ENCODE assay signal across 8 cellular contexts in the genomic region with DNA sequence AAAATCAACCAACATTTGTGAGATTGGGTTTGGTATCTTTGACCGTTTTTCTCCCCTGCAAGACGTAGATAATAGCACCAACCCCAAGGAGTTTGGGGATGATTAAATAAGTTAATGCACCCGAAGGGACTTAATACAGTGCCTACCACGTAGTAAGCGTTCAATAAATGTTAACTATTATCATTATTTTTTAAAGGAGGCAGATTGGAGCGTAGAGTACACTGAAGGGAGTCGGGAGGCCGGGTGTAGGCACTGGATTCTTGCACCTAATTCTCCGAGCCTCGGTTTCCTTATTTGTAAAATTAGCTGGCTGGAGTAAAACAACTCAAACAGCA. TPM values are rescaled to one million over a fixed set of nuclear protein-coding genes. Genes with fewer than 3 reads are reported as not detected.
DNase-seq lines count a peak whose midpoint lies in the region; ATAC-seq and TF ChIP-seq lines count a peak whose summit lies in the region.

No MANE protein-coding gene starts in this region.

- H3K4me3 Mint-ChIP-seq in activated CD4-positive, alpha-beta memory T cell treated with anti-CD3 and anti-CD28 coated beads for 36 hours: peak overlapping the region; percentile 98
- H3K4me3 Mint-ChIP-seq in stimulated activated naive B cell treated with anti-CD40 and anti-IgM and Interleukin-4, amounts not matched to agents 10 μg/mL and 1 μg/mL and 100 μg/mL, for 72 hours: peak overlapping the region; percentile 99 to 100

- H3K9me3 Mint-ChIP-seq in activated CD4-positive, alpha-beta memory T cell treated with anti-CD3 and anti-CD28 coated beads for 36 hours: no peaks in the 10 kb centered on the region
- no peaks in the 10 kb centered on the region for H3K9me3 Mint-ChIP-seq in stimulated activated naive B cell treated with anti-CD40 and anti-IgM and Interleukin-4, amounts not matched to agents 10 μg/mL and 1 μg/mL and 100 μg/mL, for 72 hours

- intact Hi-C loops in activated CD4-positive, alpha-beta memory T cell treated with anti-CD3 and anti-CD28 coated beads for 36 hours (cut with micrococcal nuclease): loop anchor here (1.0 to 10.0 kb wide), 7 partner anchors 15 to 308 kb away; a partner anchor contains a TSS
- intact Hi-C loops in right cardiac atrium (cut with DNase I): loop anchor here in 3 of 4 donors (5.0 to 10.0 kb wide), 4 partner anchors 55 to 102 kb away; no protein-coding TSS in a partner anchor

- H3K9me3 ChIP-seq in HEK293 (ENCODE audit: control insufficient read depth, insufficient read depth, low read depth, low read length) (no peaks in the 10 kb centered on the region), right cardiac atrium (ENCODE audit: control insufficient read depth, low read length) (no peaks in the 10 kb centered on the region)

- peak overlapping the region; percentile 93 for H3K27ac Mint-ChIP-seq in activated CD4-positive, alpha-beta memory T cell treated with anti-CD3 and anti-CD28 coated beads for 36 hours
- H3K27ac Mint-ChIP-seq in stimulated activated naive B cell treated with anti-CD40 and anti-IgM and Interleukin-4, amounts not matched to agents 10 μg/mL and 1 μg/mL and 100 μg/mL, for 72 hours: peak overlapping the region; percentile 100

- H3K4me3 ChIP-seq in HEK293 (ENCODE audit: low read depth, low read length) (peak overlapping the region; percentile 98), right cardiac atrium (ENCODE audit: low read length) (peak overlapping the region; percentile 84)

- H3K36me3 ChIP-seq in HEK293 (ENCODE audit: control insufficient read depth in 2 of 2, insufficient read depth in 1 of 2, low read length in 2 of 2): no peaks in the 10 kb centered on the region

- H3K27me3 Mint-ChIP-seq in activated CD4-positive, alpha-beta memory T cell treated with anti-CD3 and anti-CD28 coated beads for 36 hours: no peaks in the 10 kb centered on the region
- H3K27me3 Mint-ChIP-seq in stimulated activated naive B cell treated with anti-CD40 and anti-IgM and Interleukin-4, amounts not matched to agents 10 μg/mL and 1 μg/mL and 100 μg/mL, for 72 hours: no peaks in the 10 kb centered on the region

- peaks cover 2% of the 10 kb centered on the region for H3K36me3 Mint-ChIP-seq in activated CD4-positive, alpha-beta memory T cell treated with anti-CD3 and anti-CD28 coated beads for 36 hours
- H3K36me3 Mint-ChIP-seq in stimulated activated naive B cell treated with anti-CD40 and anti-IgM and Interleukin-4, amounts not matched to agents 10 μg/mL and 1 μg/mL and 100 μg/mL, for 72 hours: peaks cover 4 to 9% of the 10 kb centered on the region in 2 donors

- no peaks in the 10 kb centered on the region for H3K27me3 ChIP-seq in right cardiac atrium (ENCODE audit: control insufficient read depth, insufficient read depth)

- peaks cover 23% of the 10 kb centered on the region for H3K4me1 ChIP-seq in HEK293 (ENCODE audit: control insufficient read depth, insufficient read depth, low read length)
- H3K4me1 ChIP-seq in right cardiac atrium (ENCODE audit: control insufficient read depth, insufficient read depth, low read length): peaks cover 3% of the 10 kb centered on the region

- ATAC-seq in right cardiac atrium: no peak
- no peak for ATAC-seq in stimulated activated naive B cell treated with anti-CD40 and anti-IgM and Interleukin-4, amounts not matched to agents 10 μg/mL and 1 μg/mL and 100 μg/mL, for 72 hours (replicated peaks)

- POLR2A ChIA-PET in HEK293 (lab: Yijun Ruan, JAX): interaction anchor here (0.8 to 1.7 kb wide), 8 partner anchors 23 to 115 kb away, joined by 3 to 6 read pairs (median 4); a partner anchor contains a TSS
- POLR2A ChIA-PET in activated CD4-positive, alpha-beta memory T cell treated with anti-CD3 and anti-CD28 coated beads for 36 hours (lab: Charles Lee): interaction anchor here (0.7 to 1.8 kb wide), 4 partner anchors 58 to 115 kb away, joined by 3 to 10 read pairs (median 4); a partner anchor contains a TSS

- H3K27ac ChIP-seq in HEK293 (ENCODE audit: extremely low read depth, low read depth, low read length): peak overlapping the region; percentile 90
- H3K27ac ChIP-seq in right cardiac atrium (ENCODE audit: low read length): peak overlapping the region; percentile 46

- peaks cover 36% of the 10 kb centered on the region for H3K4me1 Mint-ChIP-seq in activated CD4-positive, alpha-beta memory T cell treated with anti-CD3 and anti-CD28 coated beads for 36 hours (ENCODE audit: low read depth)
- peaks cover 40 to 66% of the 10 kb centered on the region in 2 donors for H3K4me1 Mint-ChIP-seq in stimulated activated naive B cell treated with anti-CD40 and anti-IgM and Interleukin-4, amounts not matched to agents 10 μg/mL and 1 μg/mL and 100 μg/mL, for 72 hours

- CTCF ChIA-PET in HEK293 (lab: Yijun Ruan, JAX): interaction anchor here (0.6 to 5.7 kb wide), 5 partner anchors 60 to 499 kb away, joined by 3 to 38 read pairs (median 3); no protein-coding TSS in a partner anchor
- CTCF ChIA-PET in activated CD4-positive, alpha-beta memory T cell treated with anti-CD3 and anti-CD28 coated beads for 36 hours (lab: Charles Lee): interaction anchor here (1.1 to 2.8 kb wide), 5 partner anchors 99 to 169 kb away, joined by 3 to 15 read pairs (median 5); a partner anchor contains a TSS

- no peak for TF ChIP-seq CTCF in HEK293 (tag by site-specific recombination; IDR thresholded peaks at IDR 0.05)

- 13% methylated on average over 10 of the region's 10 CpGs for WGBS in right cardiac atrium

- DNase-seq in activated CD4-positive, alpha-beta memory T cell treated with anti-CD3 and anti-CD28 coated beads for 36 hours: no peak
- DNase-seq in right cardiac atrium (no peak), mesenteric fat pad (ENCODE audit: low spot score) (no peak), GDM1 (lab: John Stamatoyannopoulos, UW) (no peak), NCI-H2227 (lab: John Stamatoyannopoulos, UW; ENCODE audit: unreplicated experiment) (no peak), LoVo (ENCODE audit: low spot score) (no peak)
- no peak for DNase-seq in stimulated activated naive B cell treated with anti-CD40 and anti-IgM and Interleukin-4, amounts not matched to agents 10 μg/mL and 1 μg/mL and 100 μg/mL, for 72 hours

TF ChIP-seq in HEK293, 187 proteins besides CTCF, POLR2A, EP300 and RAD21 (continues in another document):
- TF ChIP-seq, protein P1, sequence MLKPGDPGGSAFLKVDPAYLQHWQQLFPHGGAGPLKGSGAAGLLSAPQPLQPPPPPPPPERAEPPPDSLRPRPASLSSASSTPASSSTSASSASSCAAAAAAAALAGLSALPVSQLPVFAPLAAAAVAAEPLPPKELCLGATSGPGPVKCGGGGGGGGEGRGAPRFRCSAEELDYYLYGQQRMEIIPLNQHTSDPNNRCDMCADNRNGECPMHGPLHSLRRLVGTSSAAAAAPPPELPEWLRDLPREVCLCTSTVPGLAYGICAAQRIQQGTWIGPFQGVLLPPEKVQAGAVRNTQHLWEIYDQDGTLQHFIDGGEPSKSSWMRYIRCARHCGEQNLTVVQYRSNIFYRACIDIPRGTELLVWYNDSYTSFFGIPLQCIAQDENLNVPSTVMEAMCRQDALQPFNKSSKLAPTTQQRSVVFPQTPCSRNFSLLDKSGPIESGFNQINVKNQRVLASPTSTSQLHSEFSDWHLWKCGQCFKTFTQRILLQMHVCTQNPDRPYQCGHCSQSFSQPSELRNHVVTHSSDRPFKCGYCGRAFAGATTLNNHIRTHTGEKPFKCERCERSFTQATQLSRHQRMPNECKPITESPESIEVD (tag by site-specific recombination; IDR thresholded peaks at IDR 0.05): no peak
- TF ChIP-seq, protein P2, sequence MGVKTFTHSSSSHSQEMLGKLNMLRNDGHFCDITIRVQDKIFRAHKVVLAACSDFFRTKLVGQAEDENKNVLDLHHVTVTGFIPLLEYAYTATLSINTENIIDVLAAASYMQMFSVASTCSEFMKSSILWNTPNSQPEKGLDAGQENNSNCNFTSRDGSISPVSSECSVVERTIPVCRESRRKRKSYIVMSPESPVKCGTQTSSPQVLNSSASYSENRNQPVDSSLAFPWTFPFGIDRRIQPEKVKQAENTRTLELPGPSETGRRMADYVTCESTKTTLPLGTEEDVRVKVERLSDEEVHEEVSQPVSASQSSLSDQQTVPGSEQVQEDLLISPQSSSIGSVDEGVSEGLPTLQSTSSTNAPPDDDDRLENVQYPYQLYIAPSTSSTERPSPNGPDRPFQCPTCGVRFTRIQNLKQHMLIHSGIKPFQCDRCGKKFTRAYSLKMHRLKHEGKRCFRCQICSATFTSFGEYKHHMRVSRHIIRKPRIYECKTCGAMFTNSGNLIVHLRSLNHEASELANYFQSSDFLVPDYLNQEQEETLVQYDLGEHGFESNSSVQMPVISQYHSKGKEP (tag by site-specific recombination; IDR thresholded peaks at IDR 0.05): no peak
- TF ChIP-seq YY2 (tag by site-specific recombination; IDR thresholded peaks at IDR 0.05) (no peak), KLF8 (tag by site-specific recombination; IDR thresholded peaks at IDR 0.05) (no peak), ZNF274 (IDR thresholded peaks at IDR 0.05; ENCODE audit: low read length) (no peak), ZNF274 (tag by site-specific recombination; IDR thresholded peaks at IDR 0.05; ENCODE audit: borderline replicate concordance) (no peak), ZNF529 (tag by site-specific recombination; IDR thresholded peaks at IDR 0.05; ENCODE audit: insufficient replicate concordance) (no peak), ZNF19 (tag by site-specific recombination; IDR thresholded peaks at IDR 0.05; ENCODE audit: low read depth) (no peak), KLF16 (tag by site-specific recombination; IDR thresholded peaks at IDR 0.05) (no peak)
- TF ChIP-seq, protein P3, sequence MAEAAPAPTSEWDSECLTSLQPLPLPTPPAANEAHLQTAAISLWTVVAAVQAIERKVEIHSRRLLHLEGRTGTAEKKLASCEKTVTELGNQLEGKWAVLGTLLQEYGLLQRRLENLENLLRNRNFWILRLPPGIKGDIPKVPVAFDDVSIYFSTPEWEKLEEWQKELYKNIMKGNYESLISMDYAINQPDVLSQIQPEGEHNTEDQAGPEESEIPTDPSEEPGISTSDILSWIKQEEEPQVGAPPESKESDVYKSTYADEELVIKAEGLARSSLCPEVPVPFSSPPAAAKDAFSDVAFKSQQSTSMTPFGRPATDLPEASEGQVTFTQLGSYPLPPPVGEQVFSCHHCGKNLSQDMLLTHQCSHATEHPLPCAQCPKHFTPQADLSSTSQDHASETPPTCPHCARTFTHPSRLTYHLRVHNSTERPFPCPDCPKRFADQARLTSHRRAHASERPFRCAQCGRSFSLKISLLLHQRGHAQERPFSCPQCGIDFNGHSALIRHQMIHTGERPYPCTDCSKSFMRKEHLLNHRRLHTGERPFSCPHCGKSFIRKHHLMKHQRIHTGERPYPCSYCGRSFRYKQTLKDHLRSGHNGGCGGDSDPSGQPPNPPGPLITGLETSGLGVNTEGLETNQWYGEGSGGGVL (tag by site-specific recombination; IDR thresholded peaks at IDR 0.05): no peak

RNA-seq across cellular contexts. Expression of a gene that starts 0.4 kb away (rescaled TPM):
- total RNA-seq in activated CD4-positive, alpha-beta memory T cell treated with anti-CD3 and anti-CD28 coated beads for 36 hours: 1 to 10 TPM; 8.6 to 9.5 TPM
- total RNA-seq in right cardiac atrium (10 to 100 TPM; 26.2 to 38.6 (median 29.7) TPM), mesenteric fat pad (37.8 TPM)
- 6.2 TPM for polyA plus RNA-seq in right cardiac atrium
